ENCODE assay signal across 8 cellular contexts in the genomic region with DNA sequence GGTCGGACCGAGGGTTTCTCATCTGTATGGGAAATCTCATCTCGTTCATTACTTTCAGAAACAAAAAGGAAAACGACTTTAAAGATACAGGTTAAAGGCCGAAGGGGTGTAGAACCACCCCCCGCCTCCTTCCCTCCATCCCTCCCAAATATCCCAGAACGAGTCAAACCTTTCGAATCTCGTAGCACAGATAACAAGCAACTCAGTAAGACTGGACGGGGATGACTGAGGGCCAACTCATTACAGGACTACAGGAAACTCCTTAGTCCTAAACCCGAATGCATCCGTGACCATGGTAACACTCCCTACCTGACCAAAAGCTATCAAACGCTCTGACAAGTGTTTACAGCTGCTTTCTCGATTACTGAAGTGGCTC. TPM values are rescaled to one million over a fixed set of nuclear protein-coding genes. Genes with fewer than 3 reads are reported as not detected.
DNase-seq lines count a peak whose midpoint lies in the region; ATAC-seq and TF ChIP-seq lines count a peak whose summit lies in the region.
"Not testable (repeated sequence)": the region's sequence is repeated elsewhere in the genome, so short reads cannot be mapped to it uniquely, and the experiment has no call there.

No MANE protein-coding gene starts in this region.

- not testable (repeated sequence) for TF ChIP-seq POLR2A in Peyer's patch (IDR thresholded peaks at IDR 0.05); esophagus squamous epithelium (IDR thresholded peaks at IDR 0.05)

- DNase-seq in DMS 273 (lab: John Stamatoyannopoulos, UW; ENCODE audit: unreplicated experiment) (peak; percentile 11), HT-29 (ENCODE audit: low spot score) (peak; percentile 23), mesenchymal stem cell (peak; percentile 16)
- DNase-seq in Peyer's patch; esophagus squamous epithelium (lab: John Stamatoyannopoulos, UW): not testable (repeated sequence)
- DNase-seq in activated T-helper 2 cell treated with anti-CD3 and anti-CD28 coated beads, Interferon-gamma antibody, Interleukin-2, Interleukin-4, amounts not matched to agents 10 μg/mL and 5 μg/mL and 100 μg/mL, durations not matched to agents 14 hours and 24 hours and 36 hours (ENCODE audit: low spot score): peak; percentile 24

- not testable (repeated sequence) for H3K4me1 ChIP-seq in Peyer's patch; mesenchymal stem cell (ENCODE audit: control insufficient read depth, insufficient read depth, low read depth, low read length)
- H3K4me1 ChIP-seq in esophagus squamous epithelium: peaks cover 0 to 11% (median 0%) of the 10 kb centered on the region in 3 donors

- H2AK5ac ChIP-seq in mesenchymal stem cell (ENCODE audit: low read length, severe bottlenecking): not testable (repeated sequence)

- not testable (repeated sequence) for H3K27me3 ChIP-seq in Peyer's patch; esophagus squamous epithelium; mesenchymal stem cell (ENCODE audit: control insufficient read depth in 1 of 2, insufficient read depth in 1 of 2, low read length in 2 of 2)

- H2AFZ ChIP-seq in mesenchymal stem cell (ENCODE audit: low read depth, low read length): not testable (repeated sequence)

- H4K8ac ChIP-seq in mesenchymal stem cell (ENCODE audit: low read length): not testable (repeated sequence)

- not testable (repeated sequence) for H3K18ac ChIP-seq in mesenchymal stem cell (ENCODE audit: low read depth in 1 of 2, low read length in 2 of 2)

- not testable (repeated sequence) for H3K14ac ChIP-seq in mesenchymal stem cell (ENCODE audit: low read length in 2 of 2)

- H3K9me3 Mint-ChIP-seq in activated T-helper 2 cell treated with anti-CD3 and anti-CD28 coated beads, Interferon-gamma antibody, Interleukin-2, Interleukin-4, amounts not matched to agents 10 μg/mL and 5 μg/mL and 100 μg/mL, durations not matched to agents 14 hours and 24 hours and 36 hours; stimulated activated memory B cell treated with anti-CD40 and anti-IgM and Interleukin-4, amounts not matched to agents 10 μg/mL and 1 μg/mL and 100 μg/mL, for 72 hours: not testable (repeated sequence)

- not testable (repeated sequence) for H2BK12ac ChIP-seq in mesenchymal stem cell (ENCODE audit: low read length in 2 of 2)

- not testable (repeated sequence) for H4K91ac ChIP-seq in mesenchymal stem cell (ENCODE audit: low read length)

- not testable (repeated sequence) for H2BK5ac ChIP-seq in mesenchymal stem cell (ENCODE audit: low read depth, low read length, poor library complexity, severe bottlenecking)

- not testable (repeated sequence) for H3K4ac ChIP-seq in mesenchymal stem cell (ENCODE audit: low read depth in 1 of 2, low read length in 2 of 2)

- H3K9ac ChIP-seq in mesenchymal stem cell (ENCODE audit: low read length): peak overlapping the region; percentile 68

- ATAC-seq in GM21576 (IDR thresholded peaks at IDR 0.05; ENCODE audit: unreplicated experiment): peak; percentile 20
- peak; percentile 18 for ATAC-seq in stimulated activated memory B cell treated with anti-CD40 and anti-IgM and Interleukin-4, amounts not matched to agents 10 μg/mL and 1 μg/mL and 100 μg/mL, for 72 hours

- not testable (repeated sequence) for H3K27me3 Mint-ChIP-seq in activated T-helper 2 cell treated with anti-CD3 and anti-CD28 coated beads, Interferon-gamma antibody, Interleukin-2, Interleukin-4, amounts not matched to agents 10 μg/mL and 5 μg/mL and 100 μg/mL, durations not matched to agents 14 hours and 24 hours and 36 hours (ENCODE audit: low read depth); stimulated activated memory B cell treated with anti-CD40 and anti-IgM and Interleukin-4, amounts not matched to agents 10 μg/mL and 1 μg/mL and 100 μg/mL, for 72 hours

- not testable (repeated sequence) for H3K36me3 Mint-ChIP-seq in activated T-helper 2 cell treated with anti-CD3 and anti-CD28 coated beads, Interferon-gamma antibody, Interleukin-2, Interleukin-4, amounts not matched to agents 10 μg/mL and 5 μg/mL and 100 μg/mL, durations not matched to agents 14 hours and 24 hours and 36 hours (ENCODE audit: low read depth)
- peaks cover 11% of the 10 kb centered on the region for H3K36me3 Mint-ChIP-seq in stimulated activated memory B cell treated with anti-CD40 and anti-IgM and Interleukin-4, amounts not matched to agents 10 μg/mL and 1 μg/mL and 100 μg/mL, for 72 hours

- peak overlapping the region; percentile 86 for H3K4me3 Mint-ChIP-seq in activated T-helper 2 cell treated with anti-CD3 and anti-CD28 coated beads, Interferon-gamma antibody, Interleukin-2, Interleukin-4, amounts not matched to agents 10 μg/mL and 5 μg/mL and 100 μg/mL, durations not matched to agents 14 hours and 24 hours and 36 hours (ENCODE audit: low read depth)
- peak overlapping the region; percentile 86 for H3K4me3 Mint-ChIP-seq in stimulated activated memory B cell treated with anti-CD40 and anti-IgM and Interleukin-4, amounts not matched to agents 10 μg/mL and 1 μg/mL and 100 μg/mL, for 72 hours

- TF ChIP-seq CTCF in Peyer's patch (IDR thresholded peaks at IDR 0.05); esophagus squamous epithelium (IDR thresholded peaks at IDR 0.05): not testable (repeated sequence)

- H3K27ac Mint-ChIP-seq in activated T-helper 2 cell treated with anti-CD3 and anti-CD28 coated beads, Interferon-gamma antibody, Interleukin-2, Interleukin-4, amounts not matched to agents 10 μg/mL and 5 μg/mL and 100 μg/mL, durations not matched to agents 14 hours and 24 hours and 36 hours: peak overlapping the region; percentile 81
- H3K27ac Mint-ChIP-seq in stimulated activated memory B cell treated with anti-CD40 and anti-IgM and Interleukin-4, amounts not matched to agents 10 μg/mL and 1 μg/mL and 100 μg/mL, for 72 hours: peak overlapping the region; percentile 88

- H3K4me1 Mint-ChIP-seq in activated T-helper 2 cell treated with anti-CD3 and anti-CD28 coated beads, Interferon-gamma antibody, Interleukin-2, Interleukin-4, amounts not matched to agents 10 μg/mL and 5 μg/mL and 100 μg/mL, durations not matched to agents 14 hours and 24 hours and 36 hours (ENCODE audit: low read depth): peaks cover 15% of the 10 kb centered on the region
- not testable (repeated sequence) for H3K4me1 Mint-ChIP-seq in stimulated activated memory B cell treated with anti-CD40 and anti-IgM and Interleukin-4, amounts not matched to agents 10 μg/mL and 1 μg/mL and 100 μg/mL, for 72 hours

- not testable (repeated sequence) for H3K9me3 ChIP-seq in Peyer's patch; esophagus squamous epithelium; mesenchymal stem cell (ENCODE audit: control insufficient read depth, low read length)

- intact Hi-C loops in activated T-helper 2 cell treated with anti-CD3 and anti-CD28 coated beads, Interferon-gamma antibody, Interleukin-2, Interleukin-4, amounts not matched to agents 10 μg/mL and 5 μg/mL and 100 μg/mL, durations not matched to agents 14 hours and 24 hours and 36 hours (cut with micrococcal nuclease); esophagus squamous epithelium (cut with DNase I): not testable (repeated sequence)

- H3K4me3 ChIP-seq in Peyer's patch: peak overlapping the region; percentile 7 to 61 (median 38)
- H3K4me3 ChIP-seq in esophagus squamous epithelium: peak overlapping the region in 3 of 4 donors; percentile 57 to 69 (median 60)
- H3K4me3 ChIP-seq in mesenchymal stem cell (ENCODE audit: insufficient read depth in 1 of 2, low read depth in 1 of 2, low read length in 2 of 2): peak overlapping the region in 1 of 2 experiments; percentile 71

- not testable (repeated sequence) for H2BK120ac ChIP-seq in mesenchymal stem cell (ENCODE audit: low read depth, low read length)

- peak overlapping the region; percentile 75 for H3K4me2 ChIP-seq in mesenchymal stem cell (ENCODE audit: low read length, poor library complexity, severe bottlenecking)

- not testable (repeated sequence) for H3K79me1 ChIP-seq in mesenchymal stem cell (replicated peaks; ENCODE audit: low read length, poor library complexity, severe bottlenecking)

- not testable (repeated sequence) for H3K36me3 ChIP-seq in Peyer's patch; esophagus squamous epithelium; mesenchymal stem cell (ENCODE audit: control insufficient read depth in 1 of 2, insufficient read depth in 2 of 2, low read depth in 1 of 2, low read length in 2 of 2)

- not testable (repeated sequence) for H2BK15ac ChIP-seq in mesenchymal stem cell (ENCODE audit: low read depth, poor library complexity, severe bottlenecking)

- peak overlapping the region in 2 of 4 donors; percentile 49 to 95 for H3K27ac ChIP-seq in Peyer's patch
- peak overlapping the region in 3 of 4 donors; percentile 28 to 92 (median 58) for H3K27ac ChIP-seq in esophagus squamous epithelium
- H3K27ac ChIP-seq in mesenchymal stem cell (ENCODE audit: low read length, poor library complexity, severe bottlenecking): not testable (repeated sequence)

- 0 to 4% methylated on average over 2 to 5 of the region's 14 CpGs for WGBS in esophagus squamous epithelium, 2 donors
- 0% methylated on average over 3 of the region's 14 CpGs for WGBS in mesenchymal stem cell

- not testable (repeated sequence) for H3K23ac ChIP-seq in mesenchymal stem cell (ENCODE audit: low read length in 2 of 2)

RNA-seq across cellular contexts. Expression of a gene that starts 29.0 kb away (rescaled TPM):
- total RNA-seq in HT-29 (2014; rRNA removed; shearing (Covaris generic)): not detected in 2 replicates
- total RNA-seq in Peyer's patch (not detected), esophagus squamous epithelium (1 to 10 TPM in 1 of 4 donors, under 1 TPM in 2, not detected in 1; 0.22 to 3.7 (median 0.76) TPM)
- total RNA-seq in activated T-helper 2 cell treated with anti-CD3 and anti-CD28 coated beads, Interferon-gamma antibody, Interleukin-2, Interleukin-4, amounts not matched to agents 10 μg/mL and 5 μg/mL and 100 μg/mL, durations not matched to agents 14 hours and 24 hours and 36 hours: not detected in 2 replicates
- not detected for polyA plus RNA-seq in mesenchymal stem cell (2013, experiment 1 of 2)
- polyA plus RNA-seq in mesenchymal stem cell (2013, experiment 2 of 2): not detected
